In the genomic region with DNA sequence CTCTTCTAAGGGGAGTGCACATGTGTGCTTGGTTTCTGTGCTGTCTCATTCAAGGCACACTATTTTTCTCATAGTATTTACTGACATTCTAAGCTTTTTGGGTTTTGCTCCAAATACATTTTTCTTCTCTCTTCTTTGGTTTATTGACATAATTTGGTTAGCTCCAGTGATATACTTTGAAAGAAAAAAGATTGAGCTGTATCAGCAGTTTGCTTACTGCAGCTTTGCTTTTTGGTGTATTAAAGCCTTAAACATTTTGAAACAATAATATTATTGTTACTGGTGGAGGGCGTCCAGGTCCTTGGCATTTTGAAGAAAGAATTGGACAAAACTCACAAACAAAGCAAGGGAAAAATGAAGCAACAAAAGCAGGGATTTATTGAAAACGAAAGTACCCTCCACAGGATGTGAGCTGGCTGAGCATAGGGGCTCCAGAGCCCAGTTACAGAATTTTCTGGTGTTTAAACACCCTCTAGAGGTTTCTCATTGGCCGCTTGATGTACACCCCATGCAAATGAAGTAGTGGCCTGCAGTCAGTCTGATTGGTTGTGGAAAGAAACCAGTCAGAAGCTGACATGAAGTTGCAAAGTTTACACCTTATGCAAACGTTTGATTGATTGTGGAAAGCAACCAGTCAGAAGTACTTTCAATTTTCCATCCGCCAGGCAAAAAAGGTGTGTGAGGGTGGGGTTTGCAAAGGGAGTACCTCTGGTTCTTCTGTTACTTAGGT, we compare ENCODE assay signal across 1 cellular context.
TF ChIP-seq lines count a peak whose summit lies in the region.

No MANE protein-coding gene starts in this region.

TF ChIP-seq in HepG2, 621 proteins besides CTCF, POLR2A, EP300 and RAD21 (continued from another document):
- TF ChIP-seq, protein P1, sequence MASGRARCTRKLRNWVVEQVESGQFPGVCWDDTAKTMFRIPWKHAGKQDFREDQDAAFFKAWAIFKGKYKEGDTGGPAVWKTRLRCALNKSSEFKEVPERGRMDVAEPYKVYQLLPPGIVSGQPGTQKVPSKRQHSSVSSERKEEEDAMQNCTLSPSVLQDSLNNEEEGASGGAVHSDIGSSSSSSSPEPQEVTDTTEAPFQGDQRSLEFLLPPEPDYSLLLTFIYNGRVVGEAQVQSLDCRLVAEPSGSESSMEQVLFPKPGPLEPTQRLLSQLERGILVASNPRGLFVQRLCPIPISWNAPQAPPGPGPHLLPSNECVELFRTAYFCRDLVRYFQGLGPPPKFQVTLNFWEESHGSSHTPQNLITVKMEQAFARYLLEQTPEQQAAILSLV (CRISPR knock-in tag; IDR thresholded peaks at IDR 0.05; ENCODE audit: borderline replicate concordance): no peak
- peak; percentile 52; the same call in 1 of the 2 replicates for TF ChIP-seq IRF2 (CRISPR knock-in tag; IDR thresholded peaks at IDR 0.05)
- TF ChIP-seq MAFK (conservative IDR thresholded peaks at IDR 0.05 in 1 of 2, IDR thresholded peaks at IDR 0.05 in 1 of 2; ENCODE audit: low read length in 2 of 2): peak; percentile 82 to 85
- no peak for TF ChIP-seq SRSF1 (optimal IDR thresholded peaks at IDR 0.05; ENCODE audit: low read depth, low read length)
- no peak for TF ChIP-seq HDAC6 (IDR thresholded peaks at IDR 0.05; ENCODE audit: low read depth, low read length)
- TF ChIP-seq, protein P2, sequence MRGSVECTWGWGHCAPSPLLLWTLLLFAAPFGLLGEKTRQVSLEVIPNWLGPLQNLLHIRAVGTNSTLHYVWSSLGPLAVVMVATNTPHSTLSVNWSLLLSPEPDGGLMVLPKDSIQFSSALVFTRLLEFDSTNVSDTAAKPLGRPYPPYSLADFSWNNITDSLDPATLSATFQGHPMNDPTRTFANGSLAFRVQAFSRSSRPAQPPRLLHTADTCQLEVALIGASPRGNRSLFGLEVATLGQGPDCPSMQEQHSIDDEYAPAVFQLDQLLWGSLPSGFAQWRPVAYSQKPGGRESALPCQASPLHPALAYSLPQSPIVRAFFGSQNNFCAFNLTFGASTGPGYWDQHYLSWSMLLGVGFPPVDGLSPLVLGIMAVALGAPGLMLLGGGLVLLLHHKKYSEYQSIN (CRISPR knock-in tag; IDR thresholded peaks at IDR 0.05; ENCODE audit: borderline replicate concordance): no peak
- no peak for TF ChIP-seq ZSCAN20 (CRISPR knock-in tag; IDR thresholded peaks at IDR 0.05; ENCODE audit: borderline replicate concordance)
- TF ChIP-seq RFX5 (IDR thresholded peaks at IDR 0.05; ENCODE audit: low read depth, low read length): peak; percentile 26; the same call in 1 of the 2 replicates
- no peak for TF ChIP-seq ZNF660 (CRISPR knock-in tag; IDR thresholded peaks at IDR 0.05; ENCODE audit: borderline replicate concordance, low read depth)
- TF ChIP-seq NFYC (CRISPR knock-in tag; IDR thresholded peaks at IDR 0.05): peak; percentile 69
- TF ChIP-seq, protein P3, sequence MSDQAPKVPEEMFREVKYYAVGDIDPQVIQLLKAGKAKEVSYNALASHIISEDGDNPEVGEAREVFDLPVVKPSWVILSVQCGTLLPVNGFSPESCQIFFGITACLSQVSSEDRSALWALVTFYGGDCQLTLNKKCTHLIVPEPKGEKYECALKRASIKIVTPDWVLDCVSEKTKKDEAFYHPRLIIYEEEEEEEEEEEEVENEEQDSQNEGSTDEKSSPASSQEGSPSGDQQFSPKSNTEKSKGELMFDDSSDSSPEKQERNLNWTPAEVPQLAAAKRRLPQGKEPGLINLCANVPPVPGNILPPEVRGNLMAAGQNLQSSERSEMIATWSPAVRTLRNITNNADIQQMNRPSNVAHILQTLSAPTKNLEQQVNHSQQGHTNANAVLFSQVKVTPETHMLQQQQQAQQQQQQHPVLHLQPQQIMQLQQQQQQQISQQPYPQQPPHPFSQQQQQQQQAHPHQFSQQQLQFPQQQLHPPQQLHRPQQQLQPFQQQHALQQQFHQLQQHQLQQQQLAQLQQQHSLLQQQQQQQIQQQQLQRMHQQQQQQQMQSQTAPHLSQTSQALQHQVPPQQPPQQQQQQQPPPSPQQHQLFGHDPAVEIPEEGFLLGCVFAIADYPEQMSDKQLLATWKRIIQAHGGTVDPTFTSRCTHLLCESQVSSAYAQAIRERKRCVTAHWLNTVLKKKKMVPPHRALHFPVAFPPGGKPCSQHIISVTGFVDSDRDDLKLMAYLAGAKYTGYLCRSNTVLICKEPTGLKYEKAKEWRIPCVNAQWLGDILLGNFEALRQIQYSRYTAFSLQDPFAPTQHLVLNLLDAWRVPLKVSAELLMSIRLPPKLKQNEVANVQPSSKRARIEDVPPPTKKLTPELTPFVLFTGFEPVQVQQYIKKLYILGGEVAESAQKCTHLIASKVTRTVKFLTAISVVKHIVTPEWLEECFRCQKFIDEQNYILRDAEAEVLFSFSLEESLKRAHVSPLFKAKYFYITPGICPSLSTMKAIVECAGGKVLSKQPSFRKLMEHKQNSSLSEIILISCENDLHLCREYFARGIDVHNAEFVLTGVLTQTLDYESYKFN (CRISPR knock-in tag; conservative IDR thresholded peaks at IDR 0.05): no peak
- no peak for TF ChIP-seq ZNF17 (CRISPR knock-in tag; IDR thresholded peaks at IDR 0.05)
- TF ChIP-seq ZNF530 (CRISPR knock-in tag; IDR thresholded peaks at IDR 0.05; ENCODE audit: low read depth): no peak
- no peak for TF ChIP-seq GABPA (IDR thresholded peaks at IDR 0.05; ENCODE audit: low read depth, low read length)
- peak; percentile 73 for TF ChIP-seq GABPA (CRISPR knock-in tag; IDR thresholded peaks at IDR 0.05; ENCODE audit: low read depth)
- TF ChIP-seq ZFAT (CRISPR knock-in tag; conservative IDR thresholded peaks at IDR 0.05): no peak
- no peak for TF ChIP-seq YEATS2 (CRISPR knock-in tag; IDR thresholded peaks at IDR 0.05; ENCODE audit: borderline replicate concordance)
- no peak for TF ChIP-seq ELF4 (CRISPR knock-in tag; IDR thresholded peaks at IDR 0.05; ENCODE audit: borderline replicate concordance)
- TF ChIP-seq ZNF282 (IDR thresholded peaks at IDR 0.05; ENCODE audit: partially characterized antibody): no peak
- no peak for TF ChIP-seq TMF1 (CRISPR knock-in tag; IDR thresholded peaks at IDR 0.05; ENCODE audit: low read depth)
- TF ChIP-seq, protein P4, sequence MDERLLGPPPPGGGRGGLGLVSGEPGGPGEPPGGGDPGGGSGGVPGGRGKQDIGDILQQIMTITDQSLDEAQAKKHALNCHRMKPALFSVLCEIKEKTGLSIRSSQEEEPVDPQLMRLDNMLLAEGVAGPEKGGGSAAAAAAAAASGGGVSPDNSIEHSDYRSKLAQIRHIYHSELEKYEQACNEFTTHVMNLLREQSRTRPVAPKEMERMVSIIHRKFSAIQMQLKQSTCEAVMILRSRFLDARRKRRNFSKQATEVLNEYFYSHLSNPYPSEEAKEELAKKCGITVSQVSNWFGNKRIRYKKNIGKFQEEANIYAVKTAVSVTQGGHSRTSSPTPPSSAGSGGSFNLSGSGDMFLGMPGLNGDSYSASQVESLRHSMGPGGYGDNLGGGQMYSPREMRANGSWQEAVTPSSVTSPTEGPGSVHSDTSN (CRISPR knock-in tag; IDR thresholded peaks at IDR 0.05): peak; percentile 65
- TF ChIP-seq, protein P5, sequence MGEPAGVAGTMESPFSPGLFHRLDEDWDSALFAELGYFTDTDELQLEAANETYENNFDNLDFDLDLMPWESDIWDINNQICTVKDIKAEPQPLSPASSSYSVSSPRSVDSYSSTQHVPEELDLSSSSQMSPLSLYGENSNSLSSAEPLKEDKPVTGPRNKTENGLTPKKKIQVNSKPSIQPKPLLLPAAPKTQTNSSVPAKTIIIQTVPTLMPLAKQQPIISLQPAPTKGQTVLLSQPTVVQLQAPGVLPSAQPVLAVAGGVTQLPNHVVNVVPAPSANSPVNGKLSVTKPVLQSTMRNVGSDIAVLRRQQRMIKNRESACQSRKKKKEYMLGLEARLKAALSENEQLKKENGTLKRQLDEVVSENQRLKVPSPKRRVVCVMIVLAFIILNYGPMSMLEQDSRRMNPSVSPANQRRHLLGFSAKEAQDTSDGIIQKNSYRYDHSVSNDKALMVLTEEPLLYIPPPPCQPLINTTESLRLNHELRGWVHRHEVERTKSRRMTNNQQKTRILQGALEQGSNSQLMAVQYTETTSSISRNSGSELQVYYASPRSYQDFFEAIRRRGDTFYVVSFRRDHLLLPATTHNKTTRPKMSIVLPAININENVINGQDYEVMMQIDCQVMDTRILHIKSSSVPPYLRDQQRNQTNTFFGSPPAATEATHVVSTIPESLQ (CRISPR knock-in tag; conservative IDR thresholded peaks at IDR 0.05): no peak
- TF ChIP-seq GABPB1 (CRISPR knock-in tag; IDR thresholded peaks at IDR 0.05): peak; percentile 49; the same call in 1 of the 2 replicates
- peak; percentile 69 for TF ChIP-seq NFYB (CRISPR knock-in tag; IDR thresholded peaks at IDR 0.05)
- TF ChIP-seq ZNF772 (CRISPR knock-in tag; IDR thresholded peaks at IDR 0.05): no peak
